1 cellular context compared by ENCODE assay signal in the genomic region with DNA sequence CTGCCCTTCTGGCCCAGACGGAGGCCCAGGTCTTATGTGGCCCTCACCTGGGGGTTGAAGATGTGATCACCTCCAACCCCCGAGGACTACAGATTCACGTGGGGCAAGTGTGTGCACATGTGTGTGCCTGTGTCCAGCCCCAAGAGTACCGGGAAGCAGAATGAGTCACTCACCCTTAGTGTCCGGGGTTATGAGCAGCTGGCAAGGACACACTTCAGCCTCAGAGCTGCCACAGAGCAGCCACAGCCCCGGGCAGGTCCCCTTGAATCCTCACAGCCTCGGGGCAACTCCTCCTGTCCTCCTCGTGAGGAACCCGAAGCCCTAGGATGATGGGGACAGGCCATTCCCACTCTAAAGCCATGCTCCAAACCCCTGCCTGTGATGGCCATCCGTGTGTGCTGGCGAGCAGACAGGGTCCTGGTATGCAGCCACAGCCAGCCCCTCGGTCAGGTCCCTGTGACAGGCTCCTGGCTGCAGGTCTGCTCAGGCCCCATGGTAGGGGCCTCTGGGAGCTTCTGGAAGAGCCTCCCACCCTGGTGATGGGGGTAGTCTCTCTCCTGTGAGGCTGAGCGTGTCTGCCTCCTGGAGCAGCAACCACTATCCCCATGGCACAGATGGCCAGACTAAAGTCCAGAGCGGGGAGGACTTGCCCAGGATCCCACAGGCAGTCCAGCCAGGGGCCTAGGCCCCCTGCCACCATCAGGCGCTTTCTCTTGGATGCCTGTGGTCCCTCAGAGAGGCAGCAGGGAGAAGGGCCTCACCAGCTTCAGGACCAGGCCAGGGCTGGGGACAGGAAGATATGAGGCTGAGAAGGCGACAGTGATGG.
TF ChIP-seq lines count a peak whose summit lies in the region.

No MANE protein-coding gene starts in this region.

TF ChIP-seq in IMR-90, 13 proteins besides CTCF, POLR2A, EP300 and RAD21:
- TF ChIP-seq CHD1 (IDR thresholded peaks at IDR 0.05; ENCODE audit: low read depth, low read length), result no peak
